ENCODE assay signal across 2 cellular contexts in genomic region chr22:38614331-38615122, GRCh38.
A peak's percentile ranks its signal among the peaks of the same experiment; 100 is the strongest.
TF ChIP-seq lines count a peak whose summit lies in the region.

No MANE protein-coding gene starts in this region.

TF ChIP-seq in HCT116, 20 proteins besides CTCF, POLR2A, EP300 and RAD21:
- TF ChIP-seq SRF (IDR thresholded peaks at IDR 0.05; ENCODE audit: low read depth) (no peak), ZNF274 (IDR thresholded peaks at IDR 0.05; ENCODE audit: low read depth, low read length) (no peak), ELF1 (IDR thresholded peaks at IDR 0.05; ENCODE audit: borderline replicate concordance, low read depth) (no peak), MAX (IDR thresholded peaks at IDR 0.05) (no peak), REST (IDR thresholded peaks at IDR 0.05; ENCODE audit: low read depth) (no peak), POLR2AphosphoS5 (IDR thresholded peaks at IDR 0.05; ENCODE audit: low read depth, low read length) (no peak)

TF ChIP-seq in HepG2, 621 proteins besides CTCF, POLR2A, EP300 and RAD21:
- TF ChIP-seq ZNF205 (CRISPR knock-in tag; IDR thresholded peaks at IDR 0.05) (peak; percentile 91), HOMEZ (CRISPR knock-in tag; IDR thresholded peaks at IDR 0.05; ENCODE audit: low read depth) (0 out of 2 replicates have a peak, but pooled peaks have one; percentile 39), TRAFD1 (CRISPR knock-in tag; IDR thresholded peaks at IDR 0.05; ENCODE audit: borderline replicate concordance) (no peak), ZNF317 (CRISPR knock-in tag; IDR thresholded peaks at IDR 0.05) (no peak), ATF7 (IDR thresholded peaks at IDR 0.05) (peak; percentile 47; the same call in 1 of the 2 replicates), ATF7 (CRISPR knock-in tag; IDR thresholded peaks at IDR 0.05) (no peak), FOXA1 (IDR thresholded peaks at IDR 0.05) (no peak), FOXA1 (CRISPR knock-in tag; IDR thresholded peaks at IDR 0.05) (peak; percentile 25; the same call in 1 of the 2 replicates), ATF2 (CRISPR knock-in tag; IDR thresholded peaks at IDR 0.05) (0 out of 2 replicates have a peak, but pooled peaks have one; percentile 35), FOSL2 (CRISPR knock-in tag; IDR thresholded peaks at IDR 0.05) (0 out of 2 replicates have a peak, but pooled peaks have one; percentile 7)
